22 cellular contexts compared by ENCODE assay signal in genomic region chr15:95898746-95899145, GRCh38.
DNase-seq lines count a peak whose midpoint lies in the region; ATAC-seq, FAIRE-seq and TF ChIP-seq lines count a peak whose summit lies in the region.
"Had no signal": no experiment of that assay in that cellular context is flagged by ENCODE, and none has a peak within 500 bp of the region (broad histone marks: within the 10 kb centered on the region; RNA-seq: fewer than 3 reads in every experiment).

No MANE protein-coding gene starts in this region.

- peaks cover 0 to 8% of the 10 kb centered on the region in 2 experiments; a peak in 2 of 5 replicates for H3K4me1 ChIP-seq in K562 (replicated peaks in 1 of 2; ENCODE audit: control insufficient read depth in 2 of 2, insufficient read depth in 2 of 2, low read length in 2 of 2)
- H3K4me1 ChIP-seq in mucosa of descending colon (ENCODE audit: low read depth) = no peaks in the 10 kb centered on the region
- H3K4me1 ChIP-seq: A549; BLaER1 treated with 17β-estradiol and CSF1 and Interleukin-3, amounts not matched to agents 10 nM and 100 nM; Caco-2 had no signal

- no peaks in the 10 kb centered on the region for H3K9me1 ChIP-seq in K562 (ENCODE audit: control insufficient read depth, insufficient read depth, low read length)

- ATAC-seq in K562 (no peak), mucosa of descending colon (no peak)
- ATAC-seq: A549; CD8-positive, alpha-beta T cell had no signal

- no peak for TF ChIP-seq CTCF in K562 (IDR thresholded peaks at IDR 0.05 in 2 of 3, conservative IDR thresholded peaks at IDR 0.05 in 1 of 3; ENCODE audit: insufficient read depth in 2 of 3, low read depth in 1 of 3, low read length in 3 of 3)
- TF ChIP-seq CTCF in nephron progenitor cell (IDR thresholded peaks at IDR 0.05) = no peak
- no peak for TF ChIP-seq CTCF in mucosa of descending colon (IDR thresholded peaks at IDR 0.05)

- no peak overlapping the region for H3K9ac ChIP-seq in K562 (ENCODE audit: insufficient read depth in 1 of 2, low read depth in 2 of 2, low read length in 2 of 2)
- H3K9ac ChIP-seq: BLaER1 treated with 17β-estradiol and CSF1 and Interleukin-3, amounts not matched to agents 10 nM and 100 nM had no signal

- CTCF ChIA-PET in K562 (lab: Yijun Ruan, JAX; ENCODE audit: low intra/inter-chr PET ratio) = no interaction called here

- peak overlapping the region; percentile 13 for H3K27ac Mint-ChIP-seq in nephron progenitor cell
- H3K27ac Mint-ChIP-seq: B cell; CD4-positive, alpha-beta T cell; CD8-positive, alpha-beta T cell had no signal

- no peak for TF ChIP-seq EP300 in K562 (IDR thresholded peaks at IDR 0.05; ENCODE audit: low read length)

- TF ChIP-seq RAD21 in K562 (CRISPR knock-in tag; conservative IDR thresholded peaks at IDR 0.05 in 1 of 2, IDR thresholded peaks at IDR 0.05 in 1 of 2) = no peak

- no peaks in the 10 kb centered on the region for H3K27me3 ChIP-seq in K562 (ENCODE audit: control insufficient read depth in 2 of 2, insufficient read depth in 2 of 2, low read length in 2 of 2)
- H3K27me3 ChIP-seq: BLaER1 treated with 17β-estradiol and CSF1 and Interleukin-3, amounts not matched to agents 10 nM and 100 nM had no signal

- no peak overlapping the region for H3K4me3 ChIP-seq in K562
- no peak overlapping the region for H3K4me3 ChIP-seq in mucosa of descending colon
- H3K4me3 ChIP-seq: A549; BLaER1 treated with 17β-estradiol and CSF1 and Interleukin-3, amounts not matched to agents 10 nM and 100 nM had no signal

- DNase-seq in NCI-H526 (lab: John Stamatoyannopoulos, UW) (peak; percentile 53 to 64), K562 (ENCODE audit: extremely low read depth in 1 of 4, low spot score in 3 of 4) (no peak), nephron progenitor cell (no peak), amniotic stem cell (lab: John Stamatoyannopoulos, UW) (no peak), NCI-H1048 (lab: John Stamatoyannopoulos, UW) (no peak), mucosa of descending colon (no peak)
- DNase-seq: AML-193; Caco-2; Calu3; CD4-positive, alpha-beta T cell; CD8-positive, alpha-beta T cell; DMS79 treated with DMSO at 0.1 percent for 48 hours; GF-D8 had no signal

- no peak for TF ChIP-seq POLR2A in K562 (conservative IDR thresholded peaks at IDR 0.05)

- H3K4me2 ChIP-seq in K562 (ENCODE audit: insufficient read depth, low read length) = no peak overlapping the region
- H3K4me2 ChIP-seq: A549; BLaER1 treated with 17β-estradiol and CSF1 and Interleukin-3, amounts not matched to agents 10 nM and 100 nM had no signal

- no peaks in the 10 kb centered on the region for H3K27me3 Mint-ChIP-seq in nephron progenitor cell (ENCODE audit: low read depth, poor library complexity)
- H3K27me3 Mint-ChIP-seq: B cell; CD4-positive, alpha-beta T cell had no signal

- no TSS peak for BruUV-seq in K562 (replicated peaks; lab: Mats Ljungman, UMichigan)

- no peaks in the 10 kb centered on the region for H3K79me2 ChIP-seq in K562 (ENCODE audit: control insufficient read depth, insufficient read depth, low read length)

- WGBS in K562 (ENCODE audit: insufficient coverage, low coverage, missing lambda C conversion rate) = 47% methylated on average over 1 of the region's 1 CpG

- POLR2A ChIA-PET in K562 (lab: Yijun Ruan, JAX) = no interaction called here

- H4K20me1 ChIP-seq in K562 (replicated peaks; ENCODE audit: control insufficient read depth, insufficient read depth, low read length) = no peaks in the 10 kb centered on the region
- H4K20me1 ChIP-seq: BLaER1 treated with 17β-estradiol and CSF1 and Interleukin-3, amounts not matched to agents 10 nM and 100 nM had no signal

- H3K9me3 Mint-ChIP-seq in nephron progenitor cell = no peaks in the 10 kb centered on the region
- H3K9me3 Mint-ChIP-seq: CD4-positive, alpha-beta T cell; CD8-positive, alpha-beta T cell had no signal

- no peaks in the 10 kb centered on the region for H3K36me3 ChIP-seq in K562 (ENCODE audit: control insufficient read depth, insufficient read depth, low read length)
- no peaks in the 10 kb centered on the region for H3K36me3 ChIP-seq in mucosa of descending colon (ENCODE audit: low read depth)
- H3K36me3 ChIP-seq: BLaER1 treated with 17β-estradiol and CSF1 and Interleukin-3, amounts not matched to agents 10 nM and 100 nM had no signal

- H3K9me3 ChIP-seq in K562 (replicated peaks; ENCODE audit: control insufficient read depth, insufficient read depth, low read depth, low read length) = no peaks in the 10 kb centered on the region
- no peaks in the 10 kb centered on the region for H3K9me3 ChIP-seq in mucosa of descending colon
- H3K9me3 ChIP-seq: A549; BLaER1 treated with 17β-estradiol and CSF1 and Interleukin-3, amounts not matched to agents 10 nM and 100 nM; Caco-2 had no signal

- no peaks in the 10 kb centered on the region for H3K36me3 Mint-ChIP-seq in nephron progenitor cell (ENCODE audit: low read depth)
- H3K36me3 Mint-ChIP-seq: CD8-positive, alpha-beta T cell had no signal

- no peak overlapping the region for H3K4me3 Mint-ChIP-seq in nephron progenitor cell
- H3K4me3 Mint-ChIP-seq: B cell; CD4-positive, alpha-beta T cell; CD8-positive, alpha-beta T cell had no signal

- no peak overlapping the region for H3K27ac ChIP-seq in K562 (ENCODE audit: extremely low read depth, low read depth, low read length)
- H3K27ac ChIP-seq: 22Rv1; A549; BLaER1 treated with 17β-estradiol and CSF1 and Interleukin-3, amounts not matched to agents 10 nM and 100 nM; C4-2B had no signal

- H2AFZ ChIP-seq in K562 (ENCODE audit: low read depth, low read length) = 0 out of 2 replicates have a peak overlapping the region, but pooled peaks have one; percentile 3

- in situ Hi-C loops in K562 (cut with MboI) = loop anchor here (25.0 kb wide), 1 partner anchor 1339 kb away; no protein-coding TSS in a partner anchor

- FAIRE-seq in K562 (lab: Jason Lieb, UNC) = no peak
- FAIRE-seq: A549, D721Med, G401.6, GM12891, GM19239 had no signal

- H3K4me1 Mint-ChIP-seq in nephron progenitor cell = peaks cover 73% of the 10 kb centered on the region
- H3K4me1 Mint-ChIP-seq: B cell had no signal

- intact Hi-C loops in K562 (cut with micrococcal nuclease) (no loop called here), mucosa of descending colon (cut with DNase I, micrococcal nuclease) (no loop called here)

TF ChIP-seq in K562, 482 proteins besides CTCF, POLR2A, EP300 and RAD21:
- no peak for TF ChIP-seq SREBF2 (CRISPR knock-in tag; IDR thresholded peaks at IDR 0.05)
- TF ChIP-seq ZNF830 (CRISPR knock-in tag; IDR thresholded peaks at IDR 0.05) = no peak
- TF ChIP-seq PTRF (tag; IDR thresholded peaks at IDR 0.05) = no peak
- no peak for TF ChIP-seq OTX1 (CRISPR knock-in tag; IDR thresholded peaks at IDR 0.05)
- TF ChIP-seq, protein P1, sequence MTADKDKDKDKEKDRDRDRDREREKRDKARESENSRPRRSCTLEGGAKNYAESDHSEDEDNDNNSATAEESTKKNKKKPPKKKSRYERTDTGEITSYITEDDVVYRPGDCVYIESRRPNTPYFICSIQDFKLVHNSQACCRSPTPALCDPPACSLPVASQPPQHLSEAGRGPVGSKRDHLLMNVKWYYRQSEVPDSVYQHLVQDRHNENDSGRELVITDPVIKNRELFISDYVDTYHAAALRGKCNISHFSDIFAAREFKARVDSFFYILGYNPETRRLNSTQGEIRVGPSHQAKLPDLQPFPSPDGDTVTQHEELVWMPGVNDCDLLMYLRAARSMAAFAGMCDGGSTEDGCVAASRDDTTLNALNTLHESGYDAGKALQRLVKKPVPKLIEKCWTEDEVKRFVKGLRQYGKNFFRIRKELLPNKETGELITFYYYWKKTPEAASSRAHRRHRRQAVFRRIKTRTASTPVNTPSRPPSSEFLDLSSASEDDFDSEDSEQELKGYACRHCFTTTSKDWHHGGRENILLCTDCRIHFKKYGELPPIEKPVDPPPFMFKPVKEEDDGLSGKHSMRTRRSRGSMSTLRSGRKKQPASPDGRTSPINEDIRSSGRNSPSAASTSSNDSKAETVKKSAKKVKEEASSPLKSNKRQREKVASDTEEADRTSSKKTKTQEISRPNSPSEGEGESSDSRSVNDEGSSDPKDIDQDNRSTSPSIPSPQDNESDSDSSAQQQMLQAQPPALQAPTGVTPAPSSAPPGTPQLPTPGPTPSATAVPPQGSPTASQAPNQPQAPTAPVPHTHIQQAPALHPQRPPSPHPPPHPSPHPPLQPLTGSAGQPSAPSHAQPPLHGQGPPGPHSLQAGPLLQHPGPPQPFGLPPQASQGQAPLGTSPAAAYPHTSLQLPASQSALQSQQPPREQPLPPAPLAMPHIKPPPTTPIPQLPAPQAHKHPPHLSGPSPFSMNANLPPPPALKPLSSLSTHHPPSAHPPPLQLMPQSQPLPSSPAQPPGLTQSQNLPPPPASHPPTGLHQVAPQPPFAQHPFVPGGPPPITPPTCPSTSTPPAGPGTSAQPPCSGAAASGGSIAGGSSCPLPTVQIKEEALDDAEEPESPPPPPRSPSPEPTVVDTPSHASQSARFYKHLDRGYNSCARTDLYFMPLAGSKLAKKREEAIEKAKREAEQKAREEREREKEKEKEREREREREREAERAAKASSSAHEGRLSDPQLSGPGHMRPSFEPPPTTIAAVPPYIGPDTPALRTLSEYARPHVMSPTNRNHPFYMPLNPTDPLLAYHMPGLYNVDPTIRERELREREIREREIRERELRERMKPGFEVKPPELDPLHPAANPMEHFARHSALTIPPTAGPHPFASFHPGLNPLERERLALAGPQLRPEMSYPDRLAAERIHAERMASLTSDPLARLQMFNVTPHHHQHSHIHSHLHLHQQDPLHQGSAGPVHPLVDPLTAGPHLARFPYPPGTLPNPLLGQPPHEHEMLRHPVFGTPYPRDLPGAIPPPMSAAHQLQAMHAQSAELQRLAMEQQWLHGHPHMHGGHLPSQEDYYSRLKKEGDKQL (CRISPR knock-in tag; IDR thresholded peaks at IDR 0.05; ENCODE audit: borderline replicate concordance) = no peak
- TF ChIP-seq RBM39 (optimal IDR thresholded peaks at IDR 0.05; ENCODE audit: low read depth, low read length) = no peak
- no peak for TF ChIP-seq WHSC1 (IDR thresholded peaks at IDR 0.05; ENCODE audit: low read length)
TF ChIP-seq in K562: peak in this region for 0.

Comparison
In these comparisons a context has a peak if more than half of its experiments do, and no peak if none do; other contexts are left out.
1. DNase-seq: peak in NCI-H526 (2 of 2); none in K562 (0 of 4), nephron progenitor cell (single experiment), amniotic stem cell (single experiment), NCI-H1048 (single experiment) and mucosa of descending colon (0 of 3).